In genomic region chr1:74733616-74734484, GRCh38 we compare ENCODE assay signal across 8 cellular contexts. TPM values are rescaled to one million over a fixed set of nuclear protein-coding genes. Genes with fewer than 3 reads are reported as not detected.
DNase-seq lines count a peak whose midpoint lies in the region; ATAC-seq and TF ChIP-seq lines count a peak whose summit lies in the region.

No MANE protein-coding gene starts in this region.

- intact Hi-C loops in IMR-90 (cut with micrococcal nuclease) = loop anchor here (10.0 kb wide), 1 partner anchor 149 kb away; no protein-coding TSS in a partner anchor
- intact Hi-C loops in posterior vena cava (cut with DNase I) = no loop called here

- H3K18ac ChIP-seq in IMR-90 (ENCODE audit: low read depth, low read length) = no peak overlapping the region

- H2AK9ac ChIP-seq in IMR-90 (replicated peaks; ENCODE audit: low read depth, low read length, poor library complexity) = no peak overlapping the region

- no peak overlapping the region for H2BK20ac ChIP-seq in IMR-90 (ENCODE audit: low read depth, low read length)

- H3K27ac ChIP-seq in IMR-90 (ENCODE audit: insufficient read depth, low read length) (peak overlapping the region; percentile 93), neutrophil (peak overlapping the region; percentile 63)

- peak overlapping the region; percentile 94 for H3K14ac ChIP-seq in IMR-90 (replicated peaks; ENCODE audit: low read depth, low read length)

- H2AK5ac ChIP-seq in IMR-90 (ENCODE audit: low read depth, low read length) = no peak overlapping the region

- peaks cover 9% of the 10 kb centered on the region for H3K36me3 ChIP-seq in IMR-90 (ENCODE audit: control insufficient read depth, insufficient read depth, low read length)
- peaks cover 7% of the 10 kb centered on the region for H3K36me3 ChIP-seq in neutrophil

- TF ChIP-seq RAD21 in IMR-90 (IDR thresholded peaks at IDR 0.05; ENCODE audit: low read length) = peak; percentile 47

- H4K91ac ChIP-seq in IMR-90 (ENCODE audit: insufficient read depth, low read depth, low read length) = no peak overlapping the region

- no CpG with 5 or more reads among the region's 11 CpGs for WGBS in IMR-90 (ENCODE audit: extremely low coverage in 2 of 2, insufficient read length in 1 of 2), 2 experiments

- peak overlapping the region; percentile 97 for H2AFZ ChIP-seq in IMR-90 (replicated peaks; ENCODE audit: low read length, poor library complexity)

- H3K9me3 Mint-ChIP-seq in activated naive CD4-positive, alpha-beta T cell treated with anti-CD3 and anti-CD28 coated beads, Interleukin-2, amount 50 U/mL, for 24 hours = no peaks in the 10 kb centered on the region

- H3K27ac Mint-ChIP-seq in activated naive CD4-positive, alpha-beta T cell treated with anti-CD3 and anti-CD28 coated beads, Interleukin-2, amount 50 U/mL, for 24 hours = peak overlapping the region; percentile 97

- in situ Hi-C loops in IMR-90 (cut with MboI; ENCODE audit: low sequenced_read_pairs) = loop anchor here (25.0 kb wide), 1 partner anchor 547 kb away; the partner anchor contains the start of genes FPGT and LRRIQ3

- dilution Hi-C loops in IMR-90 (cut with HindIII; ENCODE audit: low sequenced_read_pairs, unreplicated experiment) = no loop called here

- H3K27me3 Mint-ChIP-seq in activated naive CD4-positive, alpha-beta T cell treated with anti-CD3 and anti-CD28 coated beads, Interleukin-2, amount 50 U/mL, for 24 hours = no peaks in the 10 kb centered on the region

- peak overlapping the region; percentile 97; the same call in 1 of the 2 replicates for H3K9ac ChIP-seq in IMR-90 (ENCODE audit: low read depth, low read length)

- peaks cover 10% of the 10 kb centered on the region for H3K4me1 ChIP-seq in IMR-90 (ENCODE audit: control insufficient read depth, insufficient read depth, low read length)
- H3K4me1 ChIP-seq in neutrophil (ENCODE audit: control insufficient read depth in 1 of 2, insufficient read depth in 1 of 2, low read depth in 1 of 2, low read length in 1 of 2) = peaks cover 15 to 18% of the 10 kb centered on the region in 2 experiments

- TSS peak; percentile 52 for BruUV-seq in IMR-90 (replicated peaks; lab: Mats Ljungman, UMichigan)

- H3K4me3 ChIP-seq in IMR-90 (ENCODE audit: insufficient read depth, low read depth, low read length) (peak overlapping the region; percentile 71), neutrophil (ENCODE audit: low read depth in 1 of 2, low read length in 1 of 2) (peak overlapping the region; percentile 59 to 66)

- H3K4me2 ChIP-seq in IMR-90 (ENCODE audit: low read depth, low read length) = peak overlapping the region; percentile 90

- peak overlapping the region; percentile 85; the same call in 1 of the 2 replicates for H4K5ac ChIP-seq in IMR-90 (ENCODE audit: low read depth, low read length)

- peak overlapping the region; percentile 94; the same call in 1 of the 2 replicates for H3K23ac ChIP-seq in IMR-90 (ENCODE audit: low read depth, low read length)

- CTCF ChIA-PET in IMR-90 (lab: Yijun Ruan, JAX) = interaction anchor here (0.7 to 2.7 kb wide), 12 partner anchors 11 to 362 kb away, joined by 3 to 13 read pairs (median 4); no protein-coding TSS in a partner anchor

- peak overlapping the region; percentile 82 for H2BK5ac ChIP-seq in IMR-90 (ENCODE audit: low read depth, low read length, poor library complexity, severe bottlenecking)

- peak overlapping the region; percentile 96 for H3K4me3 Mint-ChIP-seq in activated naive CD4-positive, alpha-beta T cell treated with anti-CD3 and anti-CD28 coated beads, Interleukin-2, amount 50 U/mL, for 24 hours

- peak; percentile 74 for TF ChIP-seq CTCF in IMR-90 (conservative IDR thresholded peaks at IDR 0.05; ENCODE audit: low read depth, low read length)
- no peak for TF ChIP-seq CTCF in neutrophil (IDR thresholded peaks at IDR 0.05)

- H4K20me1 ChIP-seq in IMR-90 (ENCODE audit: insufficient read depth, low read length) = peaks cover 3% of the 10 kb centered on the region; the same call in 1 of the 2 replicates

- H3K27me3 ChIP-seq in IMR-90 (ENCODE audit: control insufficient read depth, insufficient read depth, low read length) (no peaks in the 10 kb centered on the region), neutrophil (no peaks in the 10 kb centered on the region)

- H4K8ac ChIP-seq in IMR-90 (ENCODE audit: low read depth in 2 of 2, low read length in 2 of 2) = peak overlapping the region; percentile 92 to 98

- POLR2A ChIA-PET in IMR-90 (lab: Charles Lee; ENCODE audit: unreplicated experiment) = no interaction called here

- H3K4me1 Mint-ChIP-seq in activated naive CD4-positive, alpha-beta T cell treated with anti-CD3 and anti-CD28 coated beads, Interleukin-2, amount 50 U/mL, for 24 hours = peaks cover 53% of the 10 kb centered on the region

- H3K4ac ChIP-seq in IMR-90 (ENCODE audit: low read depth, low read length) = peak overlapping the region; percentile 94; the same call in 1 of the 2 replicates

- peak; percentile 42 for ATAC-seq in GM21786 (IDR thresholded peaks at IDR 0.05; ENCODE audit: unreplicated experiment)
- peak; percentile 63 for ATAC-seq in IMR-90 (ENCODE audit: low read depth)

- DNase-seq in GF-D8 (lab: John Stamatoyannopoulos, UW) = peak; percentile 60
- peak; percentile 77 for DNase-seq in IMR-90
- peak; percentile 52 for DNase-seq in NOMO-1 treated with dmso at 0.1 percent for 144 hours (lab: John Stamatoyannopoulos, UW; ENCODE audit: unreplicated experiment)
- peak; percentile 82 for DNase-seq in globus pallidus (ENCODE audit: low spot score)
- DNase-seq in posterior vena cava (ENCODE audit: low spot score) = no peak

- H3K36me3 Mint-ChIP-seq in activated naive CD4-positive, alpha-beta T cell treated with anti-CD3 and anti-CD28 coated beads, Interleukin-2, amount 50 U/mL, for 24 hours = peaks cover 8% of the 10 kb centered on the region

- no peaks in the 10 kb centered on the region for H3K9me3 ChIP-seq in IMR-90 (ENCODE audit: control insufficient read depth, insufficient read depth, low read length)
- no peaks in the 10 kb centered on the region for H3K9me3 ChIP-seq in neutrophil

- H3K56ac ChIP-seq in IMR-90 (ENCODE audit: extremely low read depth, insufficient read depth, low read length) = peak overlapping the region; percentile 97

- no peak for TF ChIP-seq POLR2A in IMR-90 (IDR thresholded peaks at IDR 0.05; ENCODE audit: low read depth, low read length)

- 0 out of 3 replicates have a peak overlapping the region, but pooled peaks have one; percentile 85 for H2BK15ac ChIP-seq in IMR-90 (ENCODE audit: low read depth, low read length)

- H3K79me1 ChIP-seq in IMR-90 (ENCODE audit: low read depth in 1 of 2, low read length in 2 of 2) = peaks cover 21 to 51% of the 10 kb centered on the region in 2 experiments

- H2BK120ac ChIP-seq in IMR-90 (ENCODE audit: low read depth, low read length) = peak overlapping the region; percentile 80; the same call in 1 of the 2 replicates

- H3K9me1 ChIP-seq in IMR-90 (ENCODE audit: insufficient read depth, low read length) = peaks cover 3% of the 10 kb centered on the region

TF ChIP-seq in IMR-90, 13 proteins besides CTCF, POLR2A, EP300 and RAD21:
- TF ChIP-seq RCOR1 (IDR thresholded peaks at IDR 0.05; ENCODE audit: insufficient replicate concordance, low read length) = no peak
- peak; percentile 20 for TF ChIP-seq SMC3 (IDR thresholded peaks at IDR 0.05; ENCODE audit: low read depth, low read length)

RNA-seq across cellular contexts. Expression of gene TYW3, which starts 0.9 kb away (rescaled TPM):
- total RNA-seq in IMR-90 (2012; rRNA removed) (16.5 and 23.9 TPM in 2 replicates), posterior vena cava (10 to 100 TPM; 19.0 to 20.9 TPM)
- polyA plus RNA-seq in IMR-90 (2012; rRNA removed) = 8.1 and 9.3 TPM in 2 replicates
- polyA plus RNA-seq in IMR-90 (2012; cell fraction: cytosol; rRNA removed) = 2.2 and 3.2 TPM in 2 replicates
- polyA plus RNA-seq in IMR-90 (2012; cell fraction: nucleus; rRNA removed; ENCODE audit: low replicate concordance) = 1.3 and 7.7 TPM in 2 replicates

RNA-seq across cellular contexts. Expression of gene CRYZ, which starts 1.0 kb away (rescaled TPM):
- total RNA-seq in IMR-90 (2012; rRNA removed) = 43.4 and 60.3 TPM in 2 replicates
- polyA plus RNA-seq in IMR-90 (2012; rRNA removed) = 31.4 and 40.6 TPM in 2 replicates
- 7.4 and 9.0 TPM in 2 replicates for polyA plus RNA-seq in IMR-90 (2012; cell fraction: cytosol; rRNA removed)
- polyA plus RNA-seq in IMR-90 (2012; cell fraction: nucleus; rRNA removed; ENCODE audit: low replicate concordance) = 3.4 and 35.0 TPM in 2 replicates
- 10 to 100 TPM; 34.7 to 44.6 TPM for total RNA-seq in posterior vena cava
